Comparison of ENCODE assay signal across 1 cellular context in the genomic region with DNA sequence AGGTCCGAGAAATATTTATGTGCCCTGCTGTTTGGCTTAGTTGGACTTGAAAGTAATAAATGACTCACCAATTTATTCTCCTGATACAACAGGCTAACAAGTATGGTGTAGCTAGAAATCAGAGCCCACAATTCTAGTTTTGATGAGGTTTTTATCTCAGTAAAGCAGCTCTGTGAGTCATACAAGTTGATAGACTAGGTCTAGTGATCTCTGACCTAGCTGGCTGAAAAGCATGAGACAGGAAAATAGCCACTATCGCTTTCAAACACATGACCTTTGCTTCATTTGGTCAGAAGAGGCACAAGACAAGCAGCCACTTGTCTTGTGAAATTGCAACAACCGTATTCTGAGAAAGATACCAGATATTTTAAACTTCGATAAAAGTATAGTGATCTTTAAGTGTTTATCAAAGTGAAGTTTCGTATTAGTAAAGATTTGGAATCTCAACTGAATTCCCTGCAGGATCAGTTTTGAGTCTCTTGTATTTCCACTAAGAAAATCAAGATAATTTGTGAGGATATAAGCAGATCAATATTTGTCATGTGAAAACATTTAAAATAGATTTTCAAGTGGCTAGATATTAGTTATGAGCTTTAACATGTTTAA.
TF ChIP-seq lines count a peak whose summit lies in the region.

No MANE protein-coding gene starts in this region.

TF ChIP-seq in HepG2, 621 proteins besides CTCF, POLR2A, EP300 and RAD21 (continued from another document and continues in another):
- TF ChIP-seq, protein P1, sequence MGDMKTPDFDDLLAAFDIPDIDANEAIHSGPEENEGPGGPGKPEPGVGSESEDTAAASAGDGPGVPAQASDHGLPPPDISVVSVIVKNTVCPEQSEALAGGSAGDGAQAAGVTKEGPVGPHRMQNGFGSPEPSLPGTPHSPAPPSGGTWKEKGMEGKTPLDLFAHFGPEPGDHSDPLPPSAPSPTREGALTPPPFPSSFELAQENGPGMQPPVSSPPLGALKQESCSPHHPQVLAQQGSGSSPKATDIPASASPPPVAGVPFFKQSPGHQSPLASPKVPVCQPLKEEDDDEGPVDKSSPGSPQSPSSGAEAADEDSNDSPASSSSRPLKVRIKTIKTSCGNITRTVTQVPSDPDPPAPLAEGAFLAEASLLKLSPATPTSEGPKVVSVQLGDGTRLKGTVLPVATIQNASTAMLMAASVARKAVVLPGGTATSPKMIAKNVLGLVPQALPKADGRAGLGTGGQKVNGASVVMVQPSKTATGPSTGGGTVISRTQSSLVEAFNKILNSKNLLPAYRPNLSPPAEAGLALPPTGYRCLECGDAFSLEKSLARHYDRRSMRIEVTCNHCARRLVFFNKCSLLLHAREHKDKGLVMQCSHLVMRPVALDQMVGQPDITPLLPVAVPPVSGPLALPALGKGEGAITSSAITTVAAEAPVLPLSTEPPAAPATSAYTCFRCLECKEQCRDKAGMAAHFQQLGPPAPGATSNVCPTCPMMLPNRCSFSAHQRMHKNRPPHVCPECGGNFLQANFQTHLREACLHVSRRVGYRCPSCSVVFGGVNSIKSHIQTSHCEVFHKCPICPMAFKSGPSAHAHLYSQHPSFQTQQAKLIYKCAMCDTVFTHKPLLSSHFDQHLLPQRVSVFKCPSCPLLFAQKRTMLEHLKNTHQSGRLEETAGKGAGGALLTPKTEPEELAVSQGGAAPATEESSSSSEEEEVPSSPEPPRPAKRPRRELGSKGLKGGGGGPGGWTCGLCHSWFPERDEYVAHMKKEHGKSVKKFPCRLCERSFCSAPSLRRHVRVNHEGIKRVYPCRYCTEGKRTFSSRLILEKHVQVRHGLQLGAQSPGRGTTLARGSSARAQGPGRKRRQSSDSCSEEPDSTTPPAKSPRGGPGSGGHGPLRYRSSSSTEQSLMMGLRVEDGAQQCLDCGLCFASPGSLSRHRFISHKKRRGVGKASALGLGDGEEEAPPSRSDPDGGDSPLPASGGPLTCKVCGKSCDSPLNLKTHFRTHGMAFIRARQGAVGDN (CRISPR knock-in tag; IDR thresholded peaks at IDR 0.05), result no peak
- TF ChIP-seq MNT (IDR thresholded peaks at IDR 0.05) (no peak), KLF13 (CRISPR knock-in tag; IDR thresholded peaks at IDR 0.05) (no peak), KLF9 (CRISPR knock-in tag; IDR thresholded peaks at IDR 0.05; ENCODE audit: low read depth) (no peak), ZNF839 (CRISPR knock-in tag; IDR thresholded peaks at IDR 0.05; ENCODE audit: borderline replicate concordance) (no peak), HES4 (CRISPR knock-in tag; IDR thresholded peaks at IDR 0.05; ENCODE audit: borderline replicate concordance) (no peak), NR2F2 (IDR thresholded peaks at IDR 0.05; ENCODE audit: borderline replicate concordance, low read depth) (peak; percentile 52), HMG20A (CRISPR knock-in tag; IDR thresholded peaks at IDR 0.05; ENCODE audit: borderline replicate concordance) (peak; percentile 50; the same call in 1 of the 2 replicates), ZNF33B (CRISPR knock-in tag; IDR thresholded peaks at IDR 0.05) (no peak), KDM3A (CRISPR knock-in tag; IDR thresholded peaks at IDR 0.05; ENCODE audit: low read depth) (no peak), MATR3 (CRISPR knock-in tag; IDR thresholded peaks at IDR 0.05) (no peak), ZNF747 (CRISPR knock-in tag; IDR thresholded peaks at IDR 0.05; ENCODE audit: borderline replicate concordance) (no peak), MEF2D (CRISPR knock-in tag; IDR thresholded peaks at IDR 0.05) (no peak), IRX3 (CRISPR knock-in tag; IDR thresholded peaks at IDR 0.05; ENCODE audit: borderline replicate concordance, low read depth) (no peak), TGIF2 (CRISPR knock-in tag; IDR thresholded peaks at IDR 0.05) (no peak), ARNTL (CRISPR knock-in tag; IDR thresholded peaks at IDR 0.05) (no peak), REL (CRISPR knock-in tag; conservative IDR thresholded peaks at IDR 0.05) (no peak), FOXP1 (IDR thresholded peaks at IDR 0.05) (no peak), FOXP1 (CRISPR knock-in tag; IDR thresholded peaks at IDR 0.05) (0 out of 2 replicates have a peak, but pooled peaks have one; percentile 13), FOXC1 (CRISPR knock-in tag; IDR thresholded peaks at IDR 0.05; ENCODE audit: borderline replicate concordance) (no peak), RFXAP (CRISPR knock-in tag; IDR thresholded peaks at IDR 0.05; ENCODE audit: borderline replicate concordance) (no peak), U2AF2 (IDR thresholded peaks at IDR 0.05; ENCODE audit: low read depth, low read length) (no peak), MLLT10 (CRISPR knock-in tag; IDR thresholded peaks at IDR 0.05) (no peak), ZNF780A (CRISPR knock-in tag; IDR thresholded peaks at IDR 0.05) (no peak), NFATC3 (CRISPR knock-in tag; IDR thresholded peaks at IDR 0.05) (no peak), ZUFSP (CRISPR knock-in tag; IDR thresholded peaks at IDR 0.05; ENCODE audit: borderline replicate concordance) (no peak), ZNF569 (CRISPR knock-in tag; IDR thresholded peaks at IDR 0.05; ENCODE audit: borderline replicate concordance) (no peak), ZNF589 (CRISPR knock-in tag; conservative IDR thresholded peaks at IDR 0.05) (no peak), SMARCE1 (IDR thresholded peaks at IDR 0.05; ENCODE audit: borderline replicate concordance) (no peak), ZNF44 (CRISPR knock-in tag; IDR thresholded peaks at IDR 0.05) (no peak), ZNF260 (CRISPR knock-in tag; IDR thresholded peaks at IDR 0.05; ENCODE audit: borderline replicate concordance, low read depth) (no peak), ZHX1 (CRISPR knock-in tag; IDR thresholded peaks at IDR 0.05; ENCODE audit: low read depth) (no peak)
- TF ChIP-seq, protein P2, sequence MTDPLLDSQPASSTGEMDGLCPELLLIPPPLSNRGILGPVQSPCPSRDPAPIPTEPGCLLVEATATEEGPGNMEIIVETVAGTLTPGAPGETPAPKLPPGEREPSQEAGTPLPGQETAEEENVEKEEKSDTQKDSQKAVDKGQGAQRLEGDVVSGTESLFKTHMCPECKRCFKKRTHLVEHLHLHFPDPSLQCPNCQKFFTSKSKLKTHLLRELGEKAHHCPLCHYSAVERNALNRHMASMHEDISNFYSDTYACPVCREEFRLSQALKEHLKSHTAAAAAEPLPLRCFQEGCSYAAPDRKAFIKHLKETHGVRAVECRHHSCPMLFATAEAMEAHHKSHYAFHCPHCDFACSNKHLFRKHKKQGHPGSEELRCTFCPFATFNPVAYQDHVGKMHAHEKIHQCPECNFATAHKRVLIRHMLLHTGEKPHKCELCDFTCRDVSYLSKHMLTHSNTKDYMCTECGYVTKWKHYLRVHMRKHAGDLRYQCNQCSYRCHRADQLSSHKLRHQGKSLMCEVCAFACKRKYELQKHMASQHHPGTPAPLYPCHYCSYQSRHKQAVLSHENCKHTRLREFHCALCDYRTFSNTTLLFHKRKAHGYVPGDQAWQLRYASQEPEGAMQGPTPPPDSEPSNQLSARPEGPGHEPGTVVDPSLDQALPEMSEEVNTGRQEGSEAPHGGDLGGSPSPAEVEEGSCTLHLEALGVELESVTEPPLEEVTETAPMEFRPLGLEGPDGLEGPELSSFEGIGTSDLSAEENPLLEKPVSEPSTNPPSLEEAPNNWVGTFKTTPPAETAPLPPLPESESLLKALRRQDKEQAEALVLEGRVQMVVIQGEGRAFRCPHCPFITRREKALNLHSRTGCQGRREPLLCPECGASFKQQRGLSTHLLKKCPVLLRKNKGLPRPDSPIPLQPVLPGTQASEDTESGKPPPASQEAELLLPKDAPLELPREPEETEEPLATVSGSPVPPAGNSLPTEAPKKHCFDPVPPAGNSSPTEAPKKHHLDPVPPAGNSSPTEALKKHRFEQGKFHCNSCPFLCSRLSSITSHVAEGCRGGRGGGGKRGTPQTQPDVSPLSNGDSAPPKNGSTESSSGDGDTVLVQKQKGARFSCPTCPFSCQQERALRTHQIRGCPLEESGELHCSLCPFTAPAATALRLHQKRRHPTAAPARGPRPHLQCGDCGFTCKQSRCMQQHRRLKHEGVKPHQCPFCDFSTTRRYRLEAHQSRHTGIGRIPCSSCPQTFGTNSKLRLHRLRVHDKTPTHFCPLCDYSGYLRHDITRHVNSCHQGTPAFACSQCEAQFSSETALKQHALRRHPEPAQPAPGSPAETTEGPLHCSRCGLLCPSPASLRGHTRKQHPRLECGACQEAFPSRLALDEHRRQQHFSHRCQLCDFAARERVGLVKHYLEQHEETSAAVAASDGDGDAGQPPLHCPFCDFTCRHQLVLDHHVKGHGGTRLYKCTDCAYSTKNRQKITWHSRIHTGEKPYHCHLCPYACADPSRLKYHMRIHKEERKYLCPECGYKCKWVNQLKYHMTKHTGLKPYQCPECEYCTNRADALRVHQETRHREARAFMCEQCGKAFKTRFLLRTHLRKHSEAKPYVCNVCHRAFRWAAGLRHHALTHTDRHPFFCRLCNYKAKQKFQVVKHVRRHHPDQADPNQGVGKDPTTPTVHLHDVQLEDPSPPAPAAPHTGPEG (CRISPR knock-in tag; IDR thresholded peaks at IDR 0.05), result no peak
- TF ChIP-seq, protein P3, sequence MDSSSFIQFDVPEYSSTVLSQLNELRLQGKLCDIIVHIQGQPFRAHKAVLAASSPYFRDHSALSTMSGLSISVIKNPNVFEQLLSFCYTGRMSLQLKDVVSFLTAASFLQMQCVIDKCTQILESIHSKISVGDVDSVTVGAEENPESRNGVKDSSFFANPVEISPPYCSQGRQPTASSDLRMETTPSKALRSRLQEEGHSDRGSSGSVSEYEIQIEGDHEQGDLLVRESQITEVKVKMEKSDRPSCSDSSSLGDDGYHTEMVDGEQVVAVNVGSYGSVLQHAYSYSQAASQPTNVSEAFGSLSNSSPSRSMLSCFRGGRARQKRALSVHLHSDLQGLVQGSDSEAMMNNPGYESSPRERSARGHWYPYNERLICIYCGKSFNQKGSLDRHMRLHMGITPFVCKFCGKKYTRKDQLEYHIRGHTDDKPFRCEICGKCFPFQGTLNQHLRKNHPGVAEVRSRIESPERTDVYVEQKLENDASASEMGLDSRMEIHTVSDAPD (CRISPR knock-in tag; IDR thresholded peaks at IDR 0.05), result no peak
- TF ChIP-seq, protein P4, sequence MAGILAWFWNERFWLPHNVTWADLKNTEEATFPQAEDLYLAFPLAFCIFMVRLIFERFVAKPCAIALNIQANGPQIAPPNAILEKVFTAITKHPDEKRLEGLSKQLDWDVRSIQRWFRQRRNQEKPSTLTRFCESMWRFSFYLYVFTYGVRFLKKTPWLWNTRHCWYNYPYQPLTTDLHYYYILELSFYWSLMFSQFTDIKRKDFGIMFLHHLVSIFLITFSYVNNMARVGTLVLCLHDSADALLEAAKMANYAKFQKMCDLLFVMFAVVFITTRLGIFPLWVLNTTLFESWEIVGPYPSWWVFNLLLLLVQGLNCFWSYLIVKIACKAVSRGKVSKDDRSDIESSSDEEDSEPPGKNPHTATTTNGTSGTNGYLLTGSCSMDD (CRISPR knock-in tag; IDR thresholded peaks at IDR 0.05), result no peak
- TF ChIP-seq, protein P5, sequence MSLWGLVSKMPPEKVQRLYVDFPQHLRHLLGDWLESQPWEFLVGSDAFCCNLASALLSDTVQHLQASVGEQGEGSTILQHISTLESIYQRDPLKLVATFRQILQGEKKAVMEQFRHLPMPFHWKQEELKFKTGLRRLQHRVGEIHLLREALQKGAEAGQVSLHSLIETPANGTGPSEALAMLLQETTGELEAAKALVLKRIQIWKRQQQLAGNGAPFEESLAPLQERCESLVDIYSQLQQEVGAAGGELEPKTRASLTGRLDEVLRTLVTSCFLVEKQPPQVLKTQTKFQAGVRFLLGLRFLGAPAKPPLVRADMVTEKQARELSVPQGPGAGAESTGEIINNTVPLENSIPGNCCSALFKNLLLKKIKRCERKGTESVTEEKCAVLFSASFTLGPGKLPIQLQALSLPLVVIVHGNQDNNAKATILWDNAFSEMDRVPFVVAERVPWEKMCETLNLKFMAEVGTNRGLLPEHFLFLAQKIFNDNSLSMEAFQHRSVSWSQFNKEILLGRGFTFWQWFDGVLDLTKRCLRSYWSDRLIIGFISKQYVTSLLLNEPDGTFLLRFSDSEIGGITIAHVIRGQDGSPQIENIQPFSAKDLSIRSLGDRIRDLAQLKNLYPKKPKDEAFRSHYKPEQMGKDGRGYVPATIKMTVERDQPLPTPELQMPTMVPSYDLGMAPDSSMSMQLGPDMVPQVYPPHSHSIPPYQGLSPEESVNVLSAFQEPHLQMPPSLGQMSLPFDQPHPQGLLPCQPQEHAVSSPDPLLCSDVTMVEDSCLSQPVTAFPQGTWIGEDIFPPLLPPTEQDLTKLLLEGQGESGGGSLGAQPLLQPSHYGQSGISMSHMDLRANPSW (CRISPR knock-in tag; IDR thresholded peaks at IDR 0.05; ENCODE audit: borderline replicate concordance), result no peak
